2 cellular contexts compared by ENCODE assay signal in the genomic region with DNA sequence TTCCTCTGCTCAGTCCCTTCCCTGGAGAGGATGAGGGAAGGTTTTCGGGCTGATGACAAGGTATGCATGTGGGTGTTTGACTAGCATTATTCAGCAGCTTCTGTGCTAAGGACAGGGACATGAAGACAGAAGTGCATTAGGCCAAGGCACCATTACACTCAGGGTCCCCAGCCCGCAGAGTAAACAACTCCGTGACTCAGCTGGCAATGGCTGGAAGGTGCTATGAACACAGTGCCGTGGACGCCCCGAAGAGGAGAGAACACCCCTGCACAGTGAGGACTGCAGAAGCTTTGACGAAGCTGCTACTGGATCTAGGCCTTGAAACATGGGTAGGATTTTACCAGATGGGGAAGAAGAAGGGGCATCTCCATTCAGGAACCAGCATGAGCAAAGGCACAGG.
TF ChIP-seq lines count a peak whose summit lies in the region.

No MANE protein-coding gene starts in this region.

TF ChIP-seq in SK-N-SH, 30 proteins besides CTCF, POLR2A, EP300 and RAD21 (continued from another document):
- TF ChIP-seq REST (IDR thresholded peaks at IDR 0.05; ENCODE audit: low read depth, low read length) (no peak), RXRA (IDR thresholded peaks at IDR 0.05; ENCODE audit: borderline replicate concordance, low read depth) (no peak), TEAD4 (IDR thresholded peaks at IDR 0.05; ENCODE audit: borderline replicate concordance, insufficient read depth) (no peak), EZH2phosphoT487 (IDR thresholded peaks at IDR 0.05; ENCODE audit: borderline replicate concordance, low read depth) (no peak), SIN3A (IDR thresholded peaks at IDR 0.05; ENCODE audit: borderline replicate concordance, low read depth, low read length) (no peak), ELF1 (IDR thresholded peaks at IDR 0.05) (no peak), FOXM1 (IDR thresholded peaks at IDR 0.05; ENCODE audit: low read depth) (no peak), FOXJ3 (CRISPR knock-in tag; IDR thresholded peaks at IDR 0.05) (no peak), YY1 (IDR thresholded peaks at IDR 0.05; ENCODE audit: low read depth) (no peak), TAF1 (IDR thresholded peaks at IDR 0.05; ENCODE audit: borderline replicate concordance, low read depth, low read length) (no peak)
- TF ChIP-seq, protein P1, sequence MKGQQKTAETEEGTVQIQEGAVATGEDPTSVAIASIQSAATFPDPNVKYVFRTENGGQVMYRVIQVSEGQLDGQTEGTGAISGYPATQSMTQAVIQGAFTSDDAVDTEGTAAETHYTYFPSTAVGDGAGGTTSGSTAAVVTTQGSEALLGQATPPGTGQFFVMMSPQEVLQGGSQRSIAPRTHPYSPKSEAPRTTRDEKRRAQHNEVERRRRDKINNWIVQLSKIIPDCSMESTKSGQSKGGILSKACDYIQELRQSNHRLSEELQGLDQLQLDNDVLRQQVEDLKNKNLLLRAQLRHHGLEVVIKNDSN (IDR thresholded peaks at IDR 0.05; ENCODE audit: borderline replicate concordance, low read depth) = no peak
- TF ChIP-seq, protein P2, sequence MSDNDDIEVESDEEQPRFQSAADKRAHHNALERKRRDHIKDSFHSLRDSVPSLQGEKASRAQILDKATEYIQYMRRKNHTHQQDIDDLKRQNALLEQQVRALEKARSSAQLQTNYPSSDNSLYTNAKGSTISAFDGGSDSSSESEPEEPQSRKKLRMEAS (IDR thresholded peaks at IDR 0.05; ENCODE audit: low read depth) = no peak
- TF ChIP-seq, protein P3, sequence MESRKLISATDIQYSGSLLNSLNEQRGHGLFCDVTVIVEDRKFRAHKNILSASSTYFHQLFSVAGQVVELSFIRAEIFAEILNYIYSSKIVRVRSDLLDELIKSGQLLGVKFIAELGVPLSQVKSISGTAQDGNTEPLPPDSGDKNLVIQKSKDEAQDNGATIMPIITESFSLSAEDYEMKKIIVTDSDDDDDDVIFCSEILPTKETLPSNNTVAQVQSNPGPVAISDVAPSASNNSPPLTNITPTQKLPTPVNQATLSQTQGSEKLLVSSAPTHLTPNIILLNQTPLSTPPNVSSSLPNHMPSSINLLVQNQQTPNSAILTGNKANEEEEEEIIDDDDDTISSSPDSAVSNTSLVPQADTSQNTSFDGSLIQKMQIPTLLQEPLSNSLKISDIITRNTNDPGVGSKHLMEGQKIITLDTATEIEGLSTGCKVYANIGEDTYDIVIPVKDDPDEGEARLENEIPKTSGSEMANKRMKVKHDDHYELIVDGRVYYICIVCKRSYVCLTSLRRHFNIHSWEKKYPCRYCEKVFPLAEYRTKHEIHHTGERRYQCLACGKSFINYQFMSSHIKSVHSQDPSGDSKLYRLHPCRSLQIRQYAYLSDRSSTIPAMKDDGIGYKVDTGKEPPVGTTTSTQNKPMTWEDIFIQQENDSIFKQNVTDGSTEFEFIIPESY (IDR thresholded peaks at IDR 0.05; ENCODE audit: borderline replicate concordance, low read depth) = no peak

TF ChIP-seq in SK-N-SH treated with all-trans-retinoic acid at 6 μM for 48 hours, 23 proteins besides CTCF, POLR2A, EP300 and RAD21 (continued from another document):
- no peak for TF ChIP-seq PATZ1 (CRISPR knock-in tag; IDR thresholded peaks at IDR 0.05; ENCODE audit: borderline replicate concordance)
- TF ChIP-seq, protein P4, sequence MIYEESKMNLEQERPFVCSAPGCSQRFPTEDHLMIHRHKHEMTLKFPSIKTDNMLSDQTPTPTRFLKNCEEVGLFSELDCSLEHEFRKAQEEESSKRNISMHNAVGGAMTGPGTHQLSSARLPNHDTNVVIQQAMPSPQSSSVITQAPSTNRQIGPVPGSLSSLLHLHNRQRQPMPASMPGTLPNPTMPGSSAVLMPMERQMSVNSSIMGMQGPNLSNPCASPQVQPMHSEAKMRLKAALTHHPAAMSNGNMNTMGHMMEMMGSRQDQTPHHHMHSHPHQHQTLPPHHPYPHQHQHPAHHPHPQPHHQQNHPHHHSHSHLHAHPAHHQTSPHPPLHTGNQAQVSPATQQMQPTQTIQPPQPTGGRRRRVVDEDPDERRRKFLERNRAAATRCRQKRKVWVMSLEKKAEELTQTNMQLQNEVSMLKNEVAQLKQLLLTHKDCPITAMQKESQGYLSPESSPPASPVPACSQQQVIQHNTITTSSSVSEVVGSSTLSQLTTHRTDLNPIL (CRISPR knock-in tag; IDR thresholded peaks at IDR 0.05; ENCODE audit: low read depth) = no peak
- no peak for TF ChIP-seq CSDC2 (CRISPR knock-in tag; IDR thresholded peaks at IDR 0.05)
- TF ChIP-seq GLIS3 (CRISPR knock-in tag; IDR thresholded peaks at IDR 0.05) = no peak
- no peak for TF ChIP-seq ZFP30 (CRISPR knock-in tag; IDR thresholded peaks at IDR 0.05)
- no peak for TF ChIP-seq OSR1 (CRISPR knock-in tag; IDR thresholded peaks at IDR 0.05)
TF ChIP-seq in SK-N-SH treated with all-trans-retinoic acid at 6 μM for 48 hours: peak in this region for 0.
